In genomic region chr11:120378474-120378873, GRCh38 we compare ENCODE assay signal across 18 cellular contexts. TPM values are rescaled to one million over a fixed set of nuclear protein-coding genes. Genes with fewer than 3 reads are reported as not detected.
DNase-seq lines count a peak whose midpoint lies in the region; ATAC-seq, FAIRE-seq and TF ChIP-seq lines count a peak whose summit lies in the region.
"Had no signal": no experiment of that assay in that cellular context is flagged by ENCODE, and none has a peak within 500 bp of the region (broad histone marks: within the 10 kb centered on the region; RNA-seq: fewer than 3 reads in every experiment).

No MANE protein-coding gene starts in this region.

- TF ChIP-seq CTCF in K562 (IDR thresholded peaks at IDR 0.05 in 2 of 3, conservative IDR thresholded peaks at IDR 0.05 in 1 of 3; ENCODE audit: insufficient read depth in 2 of 3, low read depth in 1 of 3, low read length in 3 of 3) (no peak), epithelial cell of esophagus (IDR thresholded peaks at IDR 0.05; ENCODE audit: insufficient read depth, low read depth, low read length, missing control alignments) (no peak), smooth muscle cell (IDR thresholded peaks at IDR 0.05; ENCODE audit: borderline replicate concordance, insufficient read depth, poor library complexity, severe bottlenecking) (no peak)

- H2AFZ ChIP-seq in K562 (ENCODE audit: low read depth, low read length) (no peak overlapping the region), smooth muscle cell (ENCODE audit: low read depth) (no peak overlapping the region)
- H2AFZ ChIP-seq: GM23248 had no signal

- FAIRE-seq in K562 (lab: Jason Lieb, UNC): peak; percentile 48
- FAIRE-seq: GM12891, H54, HepG2 had no signal

- H3K79me2 ChIP-seq in K562 (ENCODE audit: control insufficient read depth, insufficient read depth, low read length) (peaks cover 94% of the 10 kb centered on the region), smooth muscle cell (ENCODE audit: low read depth) (peaks cover 100% of the 10 kb centered on the region)

- no peaks in the 10 kb centered on the region for H3K4me1 ChIP-seq in K562 (replicated peaks in 1 of 2; ENCODE audit: control insufficient read depth in 2 of 2, insufficient read depth in 2 of 2, low read length in 2 of 2)
- H3K4me1 ChIP-seq in smooth muscle cell (ENCODE audit: low read depth): peaks cover 9% of the 10 kb centered on the region
- H3K4me1 ChIP-seq: BE2C had no signal

- TF ChIP-seq EP300 in K562 (IDR thresholded peaks at IDR 0.05; ENCODE audit: low read length): no peak

- no peaks in the 10 kb centered on the region; the same call in 2 of the 3 replicates for H3K36me3 ChIP-seq in K562 (ENCODE audit: control insufficient read depth, insufficient read depth, low read length)
- H3K36me3 ChIP-seq in smooth muscle cell (ENCODE audit: low read depth): no peaks in the 10 kb centered on the region
- H3K36me3 ChIP-seq: BE2C had no signal

- H3K27ac ChIP-seq in K562 (ENCODE audit: extremely low read depth, low read depth, low read length) (no peak overlapping the region), smooth muscle cell (ENCODE audit: low read depth) (no peak overlapping the region)
- H3K27ac ChIP-seq: GM23248 had no signal

- POLR2A ChIA-PET in HEK293T (lab: Yijun Ruan, JAX) (no interaction called here), K562 (lab: Yijun Ruan, JAX) (interaction anchor here (1.6 kb wide), 1 partner anchor 9 kb away, joined by 3 read pairs; no protein-coding TSS in a partner anchor)

- H3K4me2 ChIP-seq in K562 (ENCODE audit: insufficient read depth, low read length) (no peak overlapping the region), smooth muscle cell (peak overlapping the region; percentile 23)

- no peak overlapping the region for H3K4me3 ChIP-seq in K562
- H3K4me3 ChIP-seq in epithelial cell of esophagus (ENCODE audit: low read length): no peak overlapping the region
- no peak overlapping the region for H3K4me3 ChIP-seq in smooth muscle cell
- H3K4me3 ChIP-seq: GM23248 had no signal

- in situ Hi-C loops in K562 (cut with MboI): no loop called here

- 92% methylated on average over 3 of the region's 3 CpGs for WGBS in K562 (ENCODE audit: insufficient coverage, low coverage, missing lambda C conversion rate)
- 94% methylated on average over 3 of the region's 3 CpGs for WGBS in smooth muscle cell (ENCODE audit: low lambda C conversion rate)

- intact Hi-C loops in K562 (cut with micrococcal nuclease): no loop called here
- intact Hi-C loops in sciatic nerve (cut with DNase I): no loop called here

- H3K27me3 ChIP-seq in K562 (ENCODE audit: control insufficient read depth in 2 of 2, insufficient read depth in 2 of 2, low read length in 2 of 2) (no peaks in the 10 kb centered on the region), smooth muscle cell (ENCODE audit: low read depth) (no peaks in the 10 kb centered on the region)
- H3K27me3 ChIP-seq: BE2C had no signal

- BruUV-seq in K562 (replicated peaks; lab: Mats Ljungman, UMichigan): no TSS peak

- H3K9me3 ChIP-seq in K562 (replicated peaks; ENCODE audit: control insufficient read depth, insufficient read depth, low read depth, low read length): peaks cover 8% of the 10 kb centered on the region
- peaks cover 3% of the 10 kb centered on the region for H3K9me3 ChIP-seq in smooth muscle cell (replicated peaks; ENCODE audit: low read depth)
- H3K9me3 ChIP-seq: BE2C had no signal

- DNase-seq in HEK293T (ENCODE audit: extremely low spot score) (no peak), K562 (ENCODE audit: extremely low read depth in 1 of 4, low spot score in 3 of 4) (no peak), epithelial cell of esophagus (ENCODE audit: low read depth) (peak; percentile 72), smooth muscle cell (lab: John Stamatoyannopoulos, UW; ENCODE audit: unreplicated experiment) (no peak), NCI-H524 (lab: John Stamatoyannopoulos, UW) (no peak), NCI-H510A (lab: John Stamatoyannopoulos, UW) (no peak), sciatic nerve (ENCODE audit: low spot score) (no peak)
- DNase-seq: ACHN; BE2C; C1 segment of cervical spinal cord; CD4-positive, CD25-positive, alpha-beta regulatory T cell; CD8-positive, alpha-beta memory T cell; COR-L47; GM23248; HCEC 1CT had no signal

- H3F3A ChIP-seq in smooth muscle cell (ENCODE audit: low read depth): peaks cover 6% of the 10 kb centered on the region

- ATAC-seq in K562 (no peak), sciatic nerve (no peak)
- ATAC-seq: HepG2 had no signal

- TF ChIP-seq POLR2A in K562 (conservative IDR thresholded peaks at IDR 0.05): no peak

- H3K9ac ChIP-seq in K562 (ENCODE audit: insufficient read depth in 1 of 2, low read depth in 2 of 2, low read length in 2 of 2) (no peak overlapping the region), smooth muscle cell (ENCODE audit: low read depth) (no peak overlapping the region)
- H3K9ac ChIP-seq: GM23248 had no signal

- CTCF ChIA-PET in HEK293T (lab: Yijun Ruan, JAX) (no interaction called here), K562 (lab: Yijun Ruan, JAX; ENCODE audit: low intra/inter-chr PET ratio) (no interaction called here)

- no peak for TF ChIP-seq RAD21 in K562 (CRISPR knock-in tag; conservative IDR thresholded peaks at IDR 0.05 in 1 of 2, IDR thresholded peaks at IDR 0.05 in 1 of 2)

- H3K9me1 ChIP-seq in K562 (ENCODE audit: control insufficient read depth, insufficient read depth, low read length): no peaks in the 10 kb centered on the region

- H4K20me1 ChIP-seq in K562 (replicated peaks; ENCODE audit: control insufficient read depth, insufficient read depth, low read length) (no peaks in the 10 kb centered on the region), smooth muscle cell (ENCODE audit: low read depth) (peaks cover 65% of the 10 kb centered on the region)

TF ChIP-seq in HEK293T, 16 proteins besides CTCF, POLR2A, EP300 and RAD21 (continues in another document):
- TF ChIP-seq TARDBP (IDR thresholded peaks at IDR 0.05) (no peak), CTBP1 (IDR thresholded peaks at IDR 0.05; ENCODE audit: borderline replicate concordance) (no peak)

TF ChIP-seq in K562, 482 proteins besides CTCF, POLR2A, EP300 and RAD21 (continues in another document):
- no peak for TF ChIP-seq CXXC5 (CRISPR knock-in tag; IDR thresholded peaks at IDR 0.05)

RNA-seq across cellular contexts. Expression of gene ARHGEF12, which starts 42.3 kb away (rescaled TPM):
- total RNA-seq in K562 (2011; cell fraction: chromatin; rRNA removed; ENCODE audit: low replicate concordance): 78.5 and 317 TPM in 2 replicates
- 35.7 and 50.3 TPM in 2 replicates for total RNA-seq in K562 (2011; cell fraction: nucleolus; rRNA removed)
- total RNA-seq in K562 (2011; cell fraction: nucleoplasm; rRNA removed): 118 and 168 TPM in 2 replicates
- total RNA-seq in K562 (2014; rRNA removed) (25.6 and 29.5 TPM in 2 replicates), K562 (2014; rRNA removed; fragmentation: Illumina TruSeq; extraction: Trizol) (51.7 and 61.3 TPM in 2 replicates), K562 (2015; rRNA removed; fragmentation: Illumina TruSeq; extraction: Trizol) (43.6 and 47.0 TPM in 2 replicates), K562 (2021) (39.9 and 44.6 TPM in 2 replicates), smooth muscle cell (89.4 and 108 TPM in 2 replicates), sciatic nerve (145 TPM)
- polyA plus RNA-seq in K562 (2011; rRNA removed) (13.5 and 27.1 TPM in 2 replicates), K562 (2014; fragmentation: Illumina TruSeq; extraction: Trizol) (29.9 and 32.6 TPM in 2 replicates), K562 (2014; fragmentation: Nextera tagmentation; extraction: Ambion mirVana) (1 to 10 TPM; 3.5 to 4.6 TPM), K562 (2014; rRNA removed) (17.8 and 19.3 TPM in 2 replicates), smooth muscle cell (24.6 and 29.2 TPM in 2 replicates)
- 7.2 and 10.3 TPM in 2 replicates for polyA plus RNA-seq in K562 (2011; cell fraction: cytosol; rRNA removed)
- 20.7 and 25.6 TPM in 2 replicates for polyA plus RNA-seq in K562 (2011; cell fraction: nucleus; rRNA removed)
- polyA plus RNA-seq in K562 (2012): 22.6 and 24.8 TPM in 2 replicates
- 104 and 139 TPM in 2 replicates for polyA minus RNA-seq in K562 (2011; rRNA and poly(A)+ RNA removed)
- polyA minus RNA-seq in K562 (2011; cell fraction: cytosol; rRNA and poly(A)+ RNA removed): 29.9 and 49.9 TPM in 2 replicates
- polyA minus RNA-seq in K562 (2011; cell fraction: nucleus; rRNA and poly(A)+ RNA removed): 49.0 and 56.1 TPM in 2 replicates

RNA-seq across cellular contexts. Expression of gene TLCD5, which starts 53.4 kb away (rescaled TPM):
- 7.0 and 10.5 TPM in 2 replicates for total RNA-seq in K562 (2011; cell fraction: chromatin; rRNA removed; ENCODE audit: low replicate concordance)
- 2.7 and 3.4 TPM in 2 replicates for total RNA-seq in K562 (2011; cell fraction: nucleolus; rRNA removed)
- total RNA-seq in K562 (2011; cell fraction: nucleoplasm; rRNA removed): 6.2 and 10.2 TPM in 2 replicates
- total RNA-seq in K562 (2014; rRNA removed) (1.3 TPM in 2 replicates), K562 (2014; rRNA removed; fragmentation: Illumina TruSeq; extraction: Trizol) (1.7 and 1.9 TPM in 2 replicates), K562 (2015; rRNA removed; fragmentation: Illumina TruSeq; extraction: Trizol) (0.75 and 0.94 TPM in 2 replicates), K562 (2021) (1.3 and 1.4 TPM in 2 replicates), smooth muscle cell (3.9 and 6.0 TPM in 2 replicates), sciatic nerve (13.1 TPM)
- polyA plus RNA-seq in K562 (2011; rRNA removed) (4.8 and 5.1 TPM in 2 replicates), K562 (2014; fragmentation: Illumina TruSeq; extraction: Trizol) (1.3 and 1.8 TPM in 2 replicates), K562 (2014; fragmentation: Nextera tagmentation; extraction: Ambion mirVana) (1 to 10 TPM; 1.6 to 1.7 TPM), K562 (2014; rRNA removed) (1.5 and 1.8 TPM in 2 replicates), smooth muscle cell (5.1 and 6.6 TPM in 2 replicates)
- polyA plus RNA-seq in K562 (2011; cell fraction: cytosol; rRNA removed): 2.1 and 4.5 TPM in 2 replicates
- 7.0 and 8.1 TPM in 2 replicates for polyA plus RNA-seq in K562 (2011; cell fraction: nucleus; rRNA removed)
- 1.0 and 2.1 TPM in 2 replicates for polyA plus RNA-seq in K562 (2012)
- 2.9 and 3.4 TPM in 2 replicates for polyA minus RNA-seq in K562 (2011; rRNA and poly(A)+ RNA removed)
- polyA minus RNA-seq in K562 (2011; cell fraction: cytosol; rRNA and poly(A)+ RNA removed): 1.2 and 2.9 TPM in 2 replicates
- polyA minus RNA-seq in K562 (2011; cell fraction: nucleus; rRNA and poly(A)+ RNA removed): 1.9 and 3.1 TPM in 2 replicates
